12 cellular contexts compared by ENCODE assay signal in genomic region chr1:54311506-54311905, GRCh38.
DNase-seq lines count a peak whose midpoint lies in the region; ATAC-seq and TF ChIP-seq lines count a peak whose summit lies in the region.
"Had no signal": no experiment of that assay in that cellular context is flagged by ENCODE, and none has a peak within 500 bp of the region (broad histone marks: within the 10 kb centered on the region; RNA-seq: fewer than 3 reads in every experiment).

No MANE protein-coding gene starts in this region.

- no peak for TF ChIP-seq RAD21 in HCT116 (IDR thresholded peaks at IDR 0.05; ENCODE audit: low read depth)

- H3K4me1 ChIP-seq in DND-41 (ENCODE audit: insufficient read depth, low read length), result peaks cover 22% of the 10 kb centered on the region
- H3K4me1 ChIP-seq in HCT116 (ENCODE audit: control insufficient read depth in 1 of 2, insufficient read depth in 2 of 2, low read length in 2 of 2), result peaks cover 14 to 16% of the 10 kb centered on the region in 2 experiments

- no peaks in the 10 kb centered on the region for H3K9me2 ChIP-seq in HCT116 (ENCODE audit: insufficient read depth)

- H4K20me1 ChIP-seq in DND-41 (ENCODE audit: insufficient read depth, low read length) (peaks cover 66% of the 10 kb centered on the region), HCT116 (ENCODE audit: insufficient read depth) (no peaks in the 10 kb centered on the region)

- H3K27me3 ChIP-seq in DND-41 (ENCODE audit: insufficient read depth, low read length, poor library complexity) (no peaks in the 10 kb centered on the region), HCT116 (ENCODE audit: insufficient read depth, low read length) (no peaks in the 10 kb centered on the region)
- H3K27me3 ChIP-seq: BLaER1, tibial artery had no signal

- peaks cover 12% of the 10 kb centered on the region for H3K36me3 Mint-ChIP-seq in activated naive CD8-positive, alpha-beta T cell treated with anti-CD3 and anti-CD28 coated beads for 36 hours
- H3K36me3 Mint-ChIP-seq in natural killer cell treated with Interleukin-12 subunit alpha and Interleukin-12 subunit beta and Interleukin-15 and Interleukin-18, amount 100 ng/mL, for 72 hours, result no peaks in the 10 kb centered on the region
- H3K36me3 Mint-ChIP-seq: naive B cell had no signal

- CTCF ChIA-PET in HCT116 (lab: Charles Lee), result interaction anchor here (1.1 kb wide), 1 partner anchor 177 kb away, joined by 3 read pairs; no protein-coding TSS in a partner anchor

- no peak overlapping the region for H3K9ac ChIP-seq in DND-41 (ENCODE audit: low read depth, low read length)
- no peak overlapping the region for H3K9ac ChIP-seq in HCT116 (ENCODE audit: low read length)
- H3K9ac ChIP-seq: BLaER1 had no signal

- peak overlapping the region; percentile 22 for H3K27ac Mint-ChIP-seq in activated naive CD8-positive, alpha-beta T cell treated with anti-CD3 and anti-CD28 coated beads for 36 hours
- peak overlapping the region; percentile 46 to 52 for H3K27ac Mint-ChIP-seq in natural killer cell treated with Interleukin-12 subunit alpha and Interleukin-12 subunit beta and Interleukin-15 and Interleukin-18, amount 100 ng/mL, for 72 hours

- no peaks in the 10 kb centered on the region for H3K27me3 Mint-ChIP-seq in activated naive CD8-positive, alpha-beta T cell treated with anti-CD3 and anti-CD28 coated beads for 36 hours
- no peaks in the 10 kb centered on the region for H3K27me3 Mint-ChIP-seq in natural killer cell treated with Interleukin-12 subunit alpha and Interleukin-12 subunit beta and Interleukin-15 and Interleukin-18, amount 100 ng/mL, for 72 hours
- H3K27me3 Mint-ChIP-seq: naive B cell had no signal

- intact Hi-C loops in HCT116 (cut with micrococcal nuclease), result loop anchor here (2.0 kb wide), 1 partner anchor 177 kb away; no protein-coding TSS in a partner anchor

- H3K9me3 ChIP-seq in DND-41 (ENCODE audit: insufficient read depth, low read length, severe bottlenecking) (no peaks in the 10 kb centered on the region), HCT116 (ENCODE audit: control insufficient read depth in 1 of 2, insufficient read depth in 1 of 2, low read depth in 1 of 2, low read length in 2 of 2) (no peaks in the 10 kb centered on the region)
- H3K9me3 ChIP-seq: BLaER1, tibial artery had no signal

- no peak overlapping the region for H3K4me3 Mint-ChIP-seq in activated naive CD8-positive, alpha-beta T cell treated with anti-CD3 and anti-CD28 coated beads for 36 hours
- no peak overlapping the region for H3K4me3 Mint-ChIP-seq in natural killer cell treated with Interleukin-12 subunit alpha and Interleukin-12 subunit beta and Interleukin-15 and Interleukin-18, amount 100 ng/mL, for 72 hours
- H3K4me3 Mint-ChIP-seq: naive B cell had no signal

- no peak for TF ChIP-seq POLR2A in HCT116 (IDR thresholded peaks at IDR 0.05; ENCODE audit: borderline replicate concordance, extremely low read depth, insufficient read depth, insufficient read length)

- POLR2A ChIA-PET in HCT116 (lab: Charles Lee), result no interaction called here

- H3K4me3 ChIP-seq in DND-41 (ENCODE audit: low read depth in 1 of 2, low read length in 2 of 2) (no peak overlapping the region), HCT116 (replicated peaks in 1 of 2; ENCODE audit: low read depth in 1 of 2, low read length in 2 of 2) (no peak overlapping the region)
- H3K4me3 ChIP-seq: BLaER1, tibial artery had no signal

- H3K36me3 ChIP-seq in DND-41 (ENCODE audit: insufficient read depth, low read length), result peaks cover 18% of the 10 kb centered on the region
- no peaks in the 10 kb centered on the region for H3K36me3 ChIP-seq in HCT116 (ENCODE audit: control insufficient read depth in 1 of 2, insufficient read depth in 2 of 2, low read length in 2 of 2)
- H3K36me3 ChIP-seq: tibial artery had no signal

- ATAC-seq in DND-41 (ENCODE audit: insufficient read depth, low read depth), result no peak
- peak; percentile 33; the same call in 1 of the 2 replicates for ATAC-seq in HCT116
- ATAC-seq in natural killer cell treated with Interleukin-12 subunit alpha and Interleukin-12 subunit beta and Interleukin-15 and Interleukin-18, amount 100 ng/mL, for 72 hours, result no peak
- no peak for ATAC-seq in GM18498 (IDR thresholded peaks at IDR 0.05; ENCODE audit: unreplicated experiment)
- ATAC-seq in SK-N-SH treated with all-trans-retinoic acid at 6 μM for 48 hours, result no peak; the same call in 1 of the 3 replicates

- RAD21 ChIA-PET in HCT116 (lab: Charles Lee; ENCODE audit: low non-redundant PET in 1 of 2, low total read pairs in 2 of 2, uncharacterized antibody in 2 of 2, unreplicated experiment in 2 of 2), result no interaction called here

- TF ChIP-seq CTCF in DND-41 (IDR thresholded peaks at IDR 0.05; ENCODE audit: borderline replicate concordance, extremely low read depth, low read length, poor library complexity, severe bottlenecking), result no peak
- no peak for TF ChIP-seq CTCF in HCT116 (IDR thresholded peaks at IDR 0.05 in 2 of 3, conservative IDR thresholded peaks at IDR 0.05 in 1 of 3; ENCODE audit: borderline replicate concordance in 1 of 3, insufficient read depth in 1 of 3, low read depth in 2 of 3, low read length in 2 of 3)

- H3K27ac ChIP-seq in DND-41 (ENCODE audit: low read length) (peak overlapping the region; percentile 23), HCT116 (ENCODE audit: low read depth, low read length) (no peak overlapping the region)
- H3K27ac ChIP-seq: BLaER1 had no signal

- H2AFZ ChIP-seq in DND-41 (ENCODE audit: low read depth, low read length) (no peak overlapping the region), HCT116 (ENCODE audit: low read depth, low read length, poor library complexity, severe bottlenecking) (no peak overlapping the region)

- H3K4me2 ChIP-seq in DND-41 (ENCODE audit: insufficient read depth, low read length), result no peak overlapping the region
- no peak overlapping the region for H3K4me2 ChIP-seq in HCT116 (ENCODE audit: low read length)
- H3K4me2 ChIP-seq: BLaER1 had no signal

- BruUV-seq in HCT116 (replicated peaks; lab: Mats Ljungman, UMichigan), result no TSS peak

- peaks cover 53% of the 10 kb centered on the region for H3K4me1 Mint-ChIP-seq in activated naive CD8-positive, alpha-beta T cell treated with anti-CD3 and anti-CD28 coated beads for 36 hours
- peaks cover 20 to 48% of the 10 kb centered on the region in 2 donors for H3K4me1 Mint-ChIP-seq in natural killer cell treated with Interleukin-12 subunit alpha and Interleukin-12 subunit beta and Interleukin-15 and Interleukin-18, amount 100 ng/mL, for 72 hours (ENCODE audit: low read depth in 2 of 2)

- no peak for DNase-seq in DND-41
- no peak for DNase-seq in HCT116 (ENCODE audit: low read depth, low spot score)
- DNase-seq in activated naive CD8-positive, alpha-beta T cell treated with anti-CD3 and anti-CD28 coated beads for 36 hours, result no peak
- no peak for DNase-seq in natural killer cell treated with Interleukin-12 subunit alpha and Interleukin-12 subunit beta and Interleukin-15 and Interleukin-18, amount 100 ng/mL, for 72 hours (ENCODE audit: low spot score)
- DNase-seq in NCI-H1092 (lab: John Stamatoyannopoulos, UW), result no peak
- no peak for DNase-seq in stimulated activated CD4-positive, alpha-beta T cell treated with anti-CD3 and anti-CD28 coated beads, Interleukin-12 subunit alpha, Interleukin-12 subunit beta, amount 100 ng/mL, for 4 hours
- DNase-seq: central memory CD4-positive, alpha-beta T cell; naive B cell; tibial artery had no signal

- no peaks in the 10 kb centered on the region for H3K9me3 Mint-ChIP-seq in activated naive CD8-positive, alpha-beta T cell treated with anti-CD3 and anti-CD28 coated beads for 36 hours
- no peaks in the 10 kb centered on the region for H3K9me3 Mint-ChIP-seq in natural killer cell treated with Interleukin-12 subunit alpha and Interleukin-12 subunit beta and Interleukin-15 and Interleukin-18, amount 100 ng/mL, for 72 hours

- H3K79me2 ChIP-seq in DND-41 (ENCODE audit: insufficient read depth, low read length), result peaks cover 86% of the 10 kb centered on the region
- no peaks in the 10 kb centered on the region for H3K79me2 ChIP-seq in HCT116 (ENCODE audit: insufficient read depth, low read length)

TF ChIP-seq in HCT116, 20 proteins besides CTCF, POLR2A, EP300 and RAD21:
- TF ChIP-seq TCF7L2 (IDR thresholded peaks at IDR 0.05; ENCODE audit: borderline replicate concordance, extremely low read depth, insufficient read depth, insufficient read length) (no peak), ZNF274 (IDR thresholded peaks at IDR 0.05; ENCODE audit: low read depth, low read length) (no peak), JUND (IDR thresholded peaks at IDR 0.05) (no peak), POLR2AphosphoS5 (IDR thresholded peaks at IDR 0.05; ENCODE audit: low read depth, low read length) (no peak)

TF ChIP-seq in SK-N-SH treated with all-trans-retinoic acid at 6 μM for 48 hours, 23 proteins besides CTCF, POLR2A, EP300 and RAD21 (continues in another document):
- TF ChIP-seq ZC3H10 (CRISPR knock-in tag; IDR thresholded peaks at IDR 0.05) (no peak), CSRNP3 (CRISPR knock-in tag; IDR thresholded peaks at IDR 0.05) (no peak), BACH2 (CRISPR knock-in tag; IDR thresholded peaks at IDR 0.05; ENCODE audit: borderline replicate concordance) (no peak), TOX (CRISPR knock-in tag; IDR thresholded peaks at IDR 0.05; ENCODE audit: borderline replicate concordance) (no peak), ZNF8 (CRISPR knock-in tag; IDR thresholded peaks at IDR 0.05) (no peak)
